ENCODE assay signal across 8 cellular contexts in the genomic region with DNA sequence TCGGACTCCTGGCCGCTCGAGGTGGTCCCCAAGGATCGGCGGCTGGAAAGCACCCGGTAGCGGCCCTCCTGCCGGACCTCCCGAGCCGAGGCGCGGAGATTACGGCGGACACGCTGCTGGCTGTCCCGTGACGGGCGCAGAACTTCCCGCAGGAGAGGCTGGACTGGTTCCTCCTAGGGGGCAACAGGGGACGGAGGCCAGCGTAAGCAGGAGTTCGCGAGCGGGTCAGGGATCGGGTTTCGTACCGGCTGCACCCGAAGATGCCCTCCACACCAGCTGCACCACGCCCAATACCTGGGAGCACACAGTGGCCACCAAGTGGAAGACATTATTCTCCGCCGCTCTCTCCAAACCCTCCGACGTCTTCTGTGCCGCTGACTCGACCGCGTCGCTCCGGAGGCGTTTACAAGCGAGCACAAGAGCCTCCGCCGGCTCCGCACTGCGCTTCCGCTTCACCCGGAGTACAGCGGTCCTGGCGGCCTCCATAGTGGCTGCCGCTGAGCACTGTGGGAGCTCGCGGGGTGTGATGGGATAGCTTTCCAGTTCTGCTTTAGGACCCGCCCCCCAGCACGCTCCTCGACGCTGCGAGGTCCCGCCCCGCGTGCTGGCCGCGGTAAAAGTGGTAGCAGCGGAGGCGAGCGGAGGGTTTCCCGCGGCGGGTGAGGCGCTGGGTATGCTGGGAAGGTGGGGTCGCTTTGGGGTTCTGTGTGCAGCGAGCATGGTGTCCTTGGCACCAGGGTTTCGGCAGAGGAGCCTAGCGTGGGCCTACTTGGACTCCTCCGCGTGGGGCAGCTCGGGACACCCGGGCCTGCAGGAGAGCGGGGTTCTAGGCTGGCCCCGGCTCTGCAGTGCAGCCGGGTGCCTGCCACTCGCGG. TPM values are rescaled to one million over a fixed set of nuclear protein-coding genes. Genes with fewer than 3 reads are reported as not detected.
A peak's percentile ranks its signal among the peaks of the same experiment; 100 is the strongest.
DNase-seq lines count a peak whose midpoint lies in the region; ATAC-seq lines count a peak whose summit lies in the region.

A gene with protein sequence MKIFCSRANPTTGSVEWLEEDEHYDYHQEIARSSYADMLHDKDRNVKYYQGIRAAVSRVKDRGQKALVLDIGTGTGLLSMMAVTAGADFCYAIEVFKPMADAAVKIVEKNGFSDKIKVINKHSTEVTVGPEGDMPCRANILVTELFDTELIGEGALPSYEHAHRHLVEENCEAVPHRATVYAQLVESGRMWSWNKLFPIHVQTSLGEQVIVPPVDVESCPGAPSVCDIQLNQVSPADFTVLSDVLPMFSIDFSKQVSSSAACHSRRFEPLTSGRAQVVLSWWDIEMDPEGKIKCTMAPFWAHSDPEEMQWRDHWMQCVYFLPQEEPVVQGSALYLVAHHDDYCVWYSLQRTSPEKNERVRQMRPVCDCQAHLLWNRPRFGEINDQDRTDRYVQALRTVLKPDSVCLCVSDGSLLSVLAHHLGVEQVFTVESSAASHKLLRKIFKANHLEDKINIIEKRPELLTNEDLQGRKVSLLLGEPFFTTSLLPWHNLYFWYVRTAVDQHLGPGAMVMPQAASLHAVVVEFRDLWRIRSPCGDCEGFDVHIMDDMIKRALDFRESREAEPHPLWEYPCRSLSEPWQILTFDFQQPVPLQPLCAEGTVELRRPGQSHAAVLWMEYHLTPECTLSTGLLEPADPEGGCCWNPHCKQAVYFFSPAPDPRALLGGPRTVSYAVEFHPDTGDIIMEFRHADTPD (plus strand): TSS at position 579 of the 875 bp plus-strand sequence. CDS start 4,961 bp downstream, outside the sequence.
A gene (minus strand): TSS at position 506 of the 875 bp plus-strand sequence. CDS start 20 bp downstream, at position 486.

- H3K9me3 Mint-ChIP-seq in effector memory CD8-positive, alpha-beta T cell: no peaks in the 10 kb centered on the region

- H3K4me1 Mint-ChIP-seq in effector memory CD8-positive, alpha-beta T cell (ENCODE audit: low read depth in 2 of 2): peaks cover 34 to 40% of the 10 kb centered on the region in 2 donors

- in situ Hi-C loops in Caki2 (cut with HindIII; ENCODE audit: low pct_unique_long_range_greater_than_20kb, low sequenced_read_pairs): no loop called here

- peak; percentile 94 for ATAC-seq in GM21390 (IDR thresholded peaks at IDR 0.05; ENCODE audit: unreplicated experiment)
- ATAC-seq in effector memory CD8-positive, alpha-beta T cell (replicated peaks): peak; percentile 92

- DNase-seq in Caki2 (ENCODE audit: low read depth) (peak; percentile 82), HUDEP-2 (lab: John Stamatoyannopoulos, UW; ENCODE audit: unreplicated experiment in 76 of 76) (peak in 74 of 76 experiments; percentile 49 to 92 (median 83)), NOMO-1 treated with dmso at 0.1 percent for 144 hours (lab: John Stamatoyannopoulos, UW; ENCODE audit: unreplicated experiment) (peak; percentile 90), mesenchymal stem cell (peak; percentile 94)
- peak; percentile 60 to 83 (median 74) for DNase-seq in activated CD8-positive, alpha-beta memory T cell treated with anti-CD3 and anti-CD28 coated beads for 48 hours (ENCODE audit: low read depth in 2 of 3, low spot score in 2 of 3)
- peak; percentile 86 to 89 (median 87) for DNase-seq in effector memory CD8-positive, alpha-beta T cell
- peak; percentile 83 for DNase-seq in stimulated activated CD8-positive, alpha-beta memory T cell treated with anti-CD3 and anti-CD28 coated beads, Interleukin-12 subunit alpha, Interleukin-12 subunit beta, amount 100 ng/mL, for 4 hours (ENCODE audit: low read depth)

- no peak within 1 kb of the TSS for H2BK5ac ChIP-seq in mesenchymal stem cell (ENCODE audit: low read depth, low read length, poor library complexity, severe bottlenecking)

- peaks cover 9% of the 10 kb centered on the region for H3K4me1 ChIP-seq in mesenchymal stem cell (ENCODE audit: control insufficient read depth, insufficient read depth, low read depth, low read length)

- peak within 1 kb of the TSS; percentile 92 to 100 for H3K4me3 ChIP-seq in mesenchymal stem cell (ENCODE audit: insufficient read depth in 1 of 2, low read depth in 1 of 2, low read length in 2 of 2)

- H2AK5ac ChIP-seq in mesenchymal stem cell (ENCODE audit: low read length, severe bottlenecking): no peak within 1 kb of the TSS

- peak within 1 kb of the TSS in 1 of 2 experiments; percentile 79 for H3K14ac ChIP-seq in mesenchymal stem cell (ENCODE audit: low read length in 2 of 2)

- peak within 1 kb of the TSS in 1 of 2 experiments; percentile 43 for H2BK12ac ChIP-seq in mesenchymal stem cell (ENCODE audit: low read length in 2 of 2)

- no peaks in the 10 kb centered on the region for H3K27me3 Mint-ChIP-seq in effector memory CD8-positive, alpha-beta T cell

- H3K27ac Mint-ChIP-seq in effector memory CD8-positive, alpha-beta T cell: peak within 1 kb of the TSS; percentile 96 to 97

- peaks cover 48% of the 10 kb centered on the region for H3K36me3 Mint-ChIP-seq in effector memory CD8-positive, alpha-beta T cell (ENCODE audit: insufficient read depth)

- H2AFZ ChIP-seq in mesenchymal stem cell (ENCODE audit: low read depth, low read length): peak within 1 kb of the TSS; percentile 84

- peak within 1 kb of the TSS; percentile 75 for H3K4me2 ChIP-seq in mesenchymal stem cell (ENCODE audit: low read length, poor library complexity, severe bottlenecking)

- H3K27me3 ChIP-seq in mesenchymal stem cell (ENCODE audit: control insufficient read depth in 1 of 2, insufficient read depth in 1 of 2, low read length in 2 of 2): no peaks in the 10 kb centered on the region

- peaks cover 14% of the 10 kb centered on the region for H3K79me1 ChIP-seq in mesenchymal stem cell (replicated peaks; ENCODE audit: low read length, poor library complexity, severe bottlenecking)

- peak within 1 kb of the TSS in 1 of 2 experiments; percentile 90 for H3K23ac ChIP-seq in mesenchymal stem cell (ENCODE audit: low read length in 2 of 2)

- under 1% methylated on average over 68 of the region's 82 CpGs for WGBS in mesenchymal stem cell

- H3K36me3 ChIP-seq in mesenchymal stem cell (ENCODE audit: control insufficient read depth in 1 of 2, insufficient read depth in 2 of 2, low read depth in 1 of 2, low read length in 2 of 2): peaks cover 9 to 43% of the 10 kb centered on the region in 2 experiments

- H3K4ac ChIP-seq in mesenchymal stem cell (ENCODE audit: low read depth in 1 of 2, low read length in 2 of 2): peak within 1 kb of the TSS; percentile 10 to 62

- peak within 1 kb of the TSS; percentile 40 to 95 for H3K18ac ChIP-seq in mesenchymal stem cell (ENCODE audit: low read depth in 1 of 2, low read length in 2 of 2)

- peak within 1 kb of the TSS; percentile 4 for H2BK15ac ChIP-seq in mesenchymal stem cell (ENCODE audit: low read depth, poor library complexity, severe bottlenecking)

- H3K9ac ChIP-seq in mesenchymal stem cell (ENCODE audit: low read length): peak within 1 kb of the TSS; percentile 98

- H4K8ac ChIP-seq in mesenchymal stem cell (ENCODE audit: low read length): peak within 1 kb of the TSS; percentile 47

- H2BK120ac ChIP-seq in mesenchymal stem cell (ENCODE audit: low read depth, low read length): no peak within 1 kb of the TSS

- no peaks in the 10 kb centered on the region for H3K9me3 ChIP-seq in mesenchymal stem cell (ENCODE audit: control insufficient read depth, low read length)

- peak within 1 kb of the TSS; percentile 95 to 96 for H3K4me3 Mint-ChIP-seq in effector memory CD8-positive, alpha-beta T cell

- peak within 1 kb of the TSS; percentile 82 for H3K27ac ChIP-seq in mesenchymal stem cell (ENCODE audit: low read length, poor library complexity, severe bottlenecking)

- peak within 1 kb of the TSS; percentile 84 for H4K91ac ChIP-seq in mesenchymal stem cell (ENCODE audit: low read length)

RNA-seq across cellular contexts. Expression of the first gene that starts in this region (rescaled TPM):
- 44.7 and 92.0 TPM in 2 replicates for total RNA-seq in Caki2 (2014; rRNA removed; shearing (Covaris generic); ENCODE audit: low replicate concordance)
- 14.6 TPM for polyA plus RNA-seq in mesenchymal stem cell (2013, experiment 1 of 2)
- 14.7 TPM for polyA plus RNA-seq in mesenchymal stem cell (2013, experiment 2 of 2)

RNA-seq across cellular contexts. Expression of the second gene that starts in this region (rescaled TPM):
- 11.9 and 13.2 TPM in 2 replicates for total RNA-seq in Caki2 (2014; rRNA removed; shearing (Covaris generic); ENCODE audit: low replicate concordance)
- polyA plus RNA-seq in mesenchymal stem cell (2013, experiment 1 of 2): 7.0 TPM
- 7.0 TPM for polyA plus RNA-seq in mesenchymal stem cell (2013, experiment 2 of 2)

Comparison
In these comparisons a context has a peak if more than half of its experiments do, and no peak if none do; other contexts are left out.
1. Peak in every context shown above with its lines: DNase-seq, ATAC-seq, H3K4me3 ChIP-seq and H3K27ac ChIP-seq.